In the genomic region with DNA sequence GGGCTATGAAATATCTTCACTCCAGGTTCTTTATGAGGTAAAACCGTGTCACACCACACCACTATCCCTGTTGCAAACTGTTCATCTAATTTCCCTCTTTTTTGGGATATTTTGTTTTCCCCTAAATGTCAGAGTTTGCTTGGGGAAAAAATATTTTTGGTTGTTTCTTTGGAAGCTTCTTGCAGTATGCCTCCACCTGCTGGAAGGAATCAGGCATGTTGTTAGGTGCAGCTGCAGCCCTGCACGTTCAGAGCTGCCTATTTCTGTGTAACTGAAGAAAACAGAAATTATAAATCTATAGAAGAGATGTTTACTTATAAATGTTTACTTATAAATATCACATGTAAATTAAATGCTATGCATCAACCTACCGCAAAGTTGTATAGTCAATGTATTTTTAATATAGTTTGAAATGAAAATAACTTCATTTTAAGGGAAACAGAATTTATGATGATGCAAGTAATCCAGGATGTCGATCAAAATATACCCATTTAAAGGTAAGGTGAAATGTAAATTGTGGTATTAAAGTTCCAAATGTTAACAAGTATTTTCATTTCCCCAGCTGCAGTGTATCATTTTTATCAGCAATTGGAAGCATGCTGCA, we compare ENCODE assay signal across 8 cellular contexts.
DNase-seq lines count a peak whose midpoint lies in the region; ATAC-seq, FAIRE-seq and TF ChIP-seq lines count a peak whose summit lies in the region.

No MANE protein-coding gene starts in this region.

- H3K9me3 ChIP-seq in adipocyte (ENCODE audit: control insufficient read depth, low read length): no peaks in the 10 kb centered on the region

- ATAC-seq in HG02981 (IDR thresholded peaks at IDR 0.05; ENCODE audit: unreplicated experiment): no peak

- H3K27me3 ChIP-seq in adipocyte (replicated peaks; ENCODE audit: control insufficient read depth, insufficient read depth, low read length): peaks cover 9% of the 10 kb centered on the region

- no peaks in the 10 kb centered on the region for H3K4me1 ChIP-seq in adipocyte (ENCODE audit: control insufficient read depth, insufficient read depth, low read length)

- FAIRE-seq in islet of Langerhans (lab: Jason Lieb, UNC): peak; percentile 33

- H3K9ac ChIP-seq in adipocyte (ENCODE audit: low read length): no peak overlapping the region

- peak; percentile 8 for DNase-seq in DMS114 treated with DMSO at 0.1 percent for 48 hours (lab: John Stamatoyannopoulos, UW; ENCODE audit: unreplicated experiment)
- peak; percentile 45 for DNase-seq in MV-4-11 (lab: John Stamatoyannopoulos, UW)
- DNase-seq in adipocyte (ENCODE audit: low read depth): peak; percentile 81
- no peak for DNase-seq in GM10266 (ENCODE audit: extremely low spot score)
- DNase-seq in GDM1 (lab: John Stamatoyannopoulos, UW): no peak
- DNase-seq in stimulated activated naive CD4-positive, alpha-beta T cell treated with Interleukin-2 at 50 U/mL for 16 hours (lab: John Stamatoyannopoulos, UW): no peak

- no peaks in the 10 kb centered on the region for H3K36me3 ChIP-seq in adipocyte (ENCODE audit: control insufficient read depth, insufficient read depth, low read length, severe bottlenecking)

- H3K4me3 ChIP-seq in adipocyte (ENCODE audit: low read length): no peak overlapping the region

- no peak for TF ChIP-seq CTCF in GM10266 (IDR thresholded peaks at IDR 0.05; ENCODE audit: control insufficient read depth, insufficient read depth, low read depth, missing control alignments)

Comparison
In these comparisons a context has a peak if more than half of its experiments do, and no peak if none do; other contexts are left out.
1. DNase-seq: peak in DMS114 treated with DMSO at 0.1 percent for 48 hours (single experiment), MV-4-11 (single experiment) and adipocyte (single experiment); none in GM10266 (single experiment), GDM1 (single experiment) and stimulated activated naive CD4-positive, alpha-beta T cell treated with Interleukin-2 at 50 U/mL for 16 hours (single experiment).